1 cellular context compared by ENCODE assay signal in genomic region chrX:20254712-20255299, GRCh38.
TF ChIP-seq lines count a peak whose summit lies in the region.

No MANE protein-coding gene starts in this region.

TF ChIP-seq in GM23338, 12 proteins besides CTCF, POLR2A, EP300 and RAD21:
- TF ChIP-seq ZNF462 (CRISPR knock-in tag; IDR thresholded peaks at IDR 0.05), result no peak
- TF ChIP-seq JUNB (IDR thresholded peaks at IDR 0.05; ENCODE audit: unreplicated experiment), result no peak
TF ChIP-seq in GM23338: peak in this region for 0.
